1 cellular context compared by ENCODE assay signal in genomic region chr4:6322067-6322760, GRCh38.
A peak's percentile ranks its signal among the peaks of the same experiment; 100 is the strongest.
TF ChIP-seq lines count a peak whose summit lies in the region.

No MANE protein-coding gene starts in this region.

TF ChIP-seq in HepG2, 621 proteins besides CTCF, POLR2A, EP300 and RAD21 (continued from another document):
- TF ChIP-seq, protein P1, sequence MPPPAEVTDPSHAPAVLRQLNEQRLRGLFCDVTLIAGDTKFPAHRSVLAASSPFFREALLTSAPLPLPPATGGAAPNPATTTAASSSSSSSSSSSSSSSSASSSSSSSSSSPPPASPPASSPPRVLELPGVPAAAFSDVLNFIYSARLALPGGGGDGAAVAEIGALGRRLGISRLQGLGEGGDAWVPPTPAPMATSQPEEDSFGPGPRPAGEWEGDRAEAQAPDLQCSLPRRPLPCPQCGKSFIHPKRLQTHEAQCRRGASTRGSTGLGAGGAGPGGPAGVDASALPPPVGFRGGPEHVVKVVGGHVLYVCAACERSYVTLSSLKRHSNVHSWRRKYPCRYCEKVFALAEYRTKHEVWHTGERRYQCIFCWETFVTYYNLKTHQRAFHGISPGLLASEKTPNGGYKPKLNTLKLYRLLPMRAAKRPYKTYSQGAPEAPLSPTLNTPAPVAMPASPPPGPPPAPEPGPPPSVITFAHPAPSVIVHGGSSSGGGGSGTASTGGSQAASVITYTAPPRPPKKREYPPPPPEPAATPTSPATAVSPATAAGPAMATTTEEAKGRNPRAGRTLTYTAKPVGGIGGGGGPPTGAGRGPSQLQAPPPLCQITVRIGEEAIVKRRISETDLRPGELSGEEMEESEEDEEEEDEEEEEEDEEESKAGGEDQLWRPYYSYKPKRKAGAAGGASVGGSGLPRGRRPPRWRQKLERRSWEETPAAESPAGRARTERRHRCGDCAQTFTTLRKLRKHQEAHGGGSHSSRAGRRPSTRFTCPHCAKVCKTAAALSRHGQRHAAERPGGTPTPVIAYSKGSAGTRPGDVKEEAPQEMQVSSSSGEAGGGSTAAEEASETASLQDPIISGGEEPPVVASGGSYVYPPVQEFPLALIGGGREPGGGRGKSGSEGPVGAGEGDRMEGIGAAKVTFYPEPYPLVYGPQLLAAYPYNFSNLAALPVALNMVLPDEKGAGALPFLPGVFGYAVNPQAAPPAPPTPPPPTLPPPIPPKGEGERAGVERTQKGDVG (CRISPR knock-in tag; IDR thresholded peaks at IDR 0.05; ENCODE audit: borderline replicate concordance) = 0 out of 2 replicates have a peak, but pooled peaks have one; percentile 6
- TF ChIP-seq IRF1 (CRISPR knock-in tag; IDR thresholded peaks at IDR 0.05; ENCODE audit: low read depth) (no peak), ZBTB20 (CRISPR knock-in tag; IDR thresholded peaks at IDR 0.05; ENCODE audit: borderline replicate concordance, low read depth) (no peak), FOXC1 (CRISPR knock-in tag; IDR thresholded peaks at IDR 0.05; ENCODE audit: borderline replicate concordance) (0 out of 2 replicates have a peak, but pooled peaks have one; percentile 23), CENPT (CRISPR knock-in tag; IDR thresholded peaks at IDR 0.05; ENCODE audit: low read depth) (no peak), FIP1L1 (IDR thresholded peaks at IDR 0.05; ENCODE audit: borderline replicate concordance, insufficient read depth, low read depth, low read length) (0 out of 2 replicates have a peak, but pooled peaks have one; percentile 64), ZBTB38 (CRISPR knock-in tag; IDR thresholded peaks at IDR 0.05) (peak; percentile 100), PHF5A (CRISPR knock-in tag; IDR thresholded peaks at IDR 0.05; ENCODE audit: low read depth, unreplicated experiment) (peak; percentile 11), NCOR1 (IDR thresholded peaks at IDR 0.05; ENCODE audit: borderline replicate concordance, low read length) (no peak), ZNF30 (CRISPR knock-in tag; IDR thresholded peaks at IDR 0.05) (no peak), ZNF891 (CRISPR knock-in tag; IDR thresholded peaks at IDR 0.05) (peak; percentile 54; the same call in 1 of the 2 replicates), TSC22D2 (CRISPR knock-in tag; IDR thresholded peaks at IDR 0.05; ENCODE audit: borderline replicate concordance) (0 out of 2 replicates have a peak, but pooled peaks have one; percentile 11), ZNF292 (CRISPR knock-in tag; IDR thresholded peaks at IDR 0.05; ENCODE audit: borderline replicate concordance, low read depth) (no peak), ZNF317 (CRISPR knock-in tag; IDR thresholded peaks at IDR 0.05) (no peak), ZNF34 (CRISPR knock-in tag; IDR thresholded peaks at IDR 0.05; ENCODE audit: borderline replicate concordance) (0 out of 2 replicates have a peak, but pooled peaks have one; percentile 45), PHF8 (CRISPR knock-in tag; IDR thresholded peaks at IDR 0.05) (0 out of 2 replicates have a peak, but pooled peaks have one; percentile 4), DR1 (CRISPR knock-in tag; IDR thresholded peaks at IDR 0.05) (no peak), CAMTA2 (CRISPR knock-in tag; IDR thresholded peaks at IDR 0.05; ENCODE audit: borderline replicate concordance) (no peak), RBFOX2 (IDR thresholded peaks at IDR 0.05; ENCODE audit: low read depth, low read length) (peak; percentile 32; the same call in 1 of the 2 replicates), ZNF264 (CRISPR knock-in tag; IDR thresholded peaks at IDR 0.05) (no peak), ZNF687 (CRISPR knock-in tag; IDR thresholded peaks at IDR 0.05) (peak; percentile 64), CEBPG (CRISPR knock-in tag; IDR thresholded peaks at IDR 0.05) (no peak)
- TF ChIP-seq, protein P2, sequence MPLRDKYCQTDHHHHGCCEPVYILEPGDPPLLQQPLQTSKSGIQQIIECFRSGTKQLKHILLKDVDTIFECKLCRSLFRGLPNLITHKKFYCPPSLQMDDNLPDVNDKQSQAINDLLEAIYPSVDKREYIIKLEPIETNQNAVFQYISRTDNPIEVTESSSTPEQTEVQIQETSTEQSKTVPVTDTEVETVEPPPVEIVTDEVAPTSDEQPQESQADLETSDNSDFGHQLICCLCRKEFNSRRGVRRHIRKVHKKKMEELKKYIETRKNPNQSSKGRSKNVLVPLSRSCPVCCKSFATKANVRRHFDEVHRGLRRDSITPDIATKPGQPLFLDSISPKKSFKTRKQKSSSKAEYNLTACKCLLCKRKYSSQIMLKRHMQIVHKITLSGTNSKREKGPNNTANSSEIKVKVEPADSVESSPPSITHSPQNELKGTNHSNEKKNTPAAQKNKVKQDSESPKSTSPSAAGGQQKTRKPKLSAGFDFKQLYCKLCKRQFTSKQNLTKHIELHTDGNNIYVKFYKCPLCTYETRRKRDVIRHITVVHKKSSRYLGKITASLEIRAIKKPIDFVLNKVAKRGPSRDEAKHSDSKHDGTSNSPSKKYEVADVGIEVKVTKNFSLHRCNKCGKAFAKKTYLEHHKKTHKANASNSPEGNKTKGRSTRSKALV (CRISPR knock-in tag; IDR thresholded peaks at IDR 0.05) = no peak
